In the genomic region with DNA sequence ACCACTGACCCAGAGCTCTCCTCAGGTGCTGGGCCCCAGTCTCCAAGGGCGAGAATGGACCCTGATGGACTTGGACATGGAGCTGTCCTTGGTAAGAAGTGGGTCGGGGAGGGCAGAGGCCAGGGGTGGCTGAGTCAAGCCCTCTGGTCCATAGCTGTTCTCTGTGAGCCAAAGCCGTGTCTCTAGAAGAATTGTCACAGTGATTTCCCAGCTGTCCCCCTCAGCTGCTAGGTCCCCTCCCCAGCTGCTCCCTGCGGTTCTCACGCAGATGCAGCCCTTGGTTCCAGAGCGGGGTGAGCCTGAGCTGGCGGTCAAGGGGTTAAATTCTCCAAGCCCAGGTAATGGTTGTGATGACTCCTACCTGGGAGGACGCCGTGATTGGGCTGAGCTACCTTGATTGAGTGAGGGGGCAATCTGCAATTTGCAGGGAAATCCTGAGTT, we compare ENCODE assay signal across 1 cellular context.
TF ChIP-seq lines count a peak whose summit lies in the region.

No MANE protein-coding gene starts in this region.

TF ChIP-seq in GM23338, 12 proteins besides CTCF, POLR2A, EP300 and RAD21 (continued from another document):
- TF ChIP-seq, protein P1, sequence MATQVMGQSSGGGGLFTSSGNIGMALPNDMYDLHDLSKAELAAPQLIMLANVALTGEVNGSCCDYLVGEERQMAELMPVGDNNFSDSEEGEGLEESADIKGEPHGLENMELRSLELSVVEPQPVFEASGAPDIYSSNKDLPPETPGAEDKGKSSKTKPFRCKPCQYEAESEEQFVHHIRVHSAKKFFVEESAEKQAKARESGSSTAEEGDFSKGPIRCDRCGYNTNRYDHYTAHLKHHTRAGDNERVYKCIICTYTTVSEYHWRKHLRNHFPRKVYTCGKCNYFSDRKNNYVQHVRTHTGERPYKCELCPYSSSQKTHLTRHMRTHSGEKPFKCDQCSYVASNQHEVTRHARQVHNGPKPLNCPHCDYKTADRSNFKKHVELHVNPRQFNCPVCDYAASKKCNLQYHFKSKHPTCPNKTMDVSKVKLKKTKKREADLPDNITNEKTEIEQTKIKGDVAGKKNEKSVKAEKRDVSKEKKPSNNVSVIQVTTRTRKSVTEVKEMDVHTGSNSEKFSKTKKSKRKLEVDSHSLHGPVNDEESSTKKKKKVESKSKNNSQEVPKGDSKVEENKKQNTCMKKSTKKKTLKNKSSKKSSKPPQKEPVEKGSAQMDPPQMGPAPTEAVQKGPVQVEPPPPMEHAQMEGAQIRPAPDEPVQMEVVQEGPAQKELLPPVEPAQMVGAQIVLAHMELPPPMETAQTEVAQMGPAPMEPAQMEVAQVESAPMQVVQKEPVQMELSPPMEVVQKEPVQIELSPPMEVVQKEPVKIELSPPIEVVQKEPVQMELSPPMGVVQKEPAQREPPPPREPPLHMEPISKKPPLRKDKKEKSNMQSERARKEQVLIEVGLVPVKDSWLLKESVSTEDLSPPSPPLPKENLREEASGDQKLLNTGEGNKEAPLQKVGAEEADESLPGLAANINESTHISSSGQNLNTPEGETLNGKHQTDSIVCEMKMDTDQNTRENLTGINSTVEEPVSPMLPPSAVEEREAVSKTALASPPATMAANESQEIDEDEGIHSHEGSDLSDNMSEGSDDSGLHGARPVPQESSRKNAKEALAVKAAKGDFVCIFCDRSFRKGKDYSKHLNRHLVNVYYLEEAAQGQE (IDR thresholded peaks at IDR 0.05; ENCODE audit: unreplicated experiment) = peak; percentile 63
